Comparison of ENCODE assay signal across 19 cellular contexts in genomic region chr16:7344806-7345416, GRCh38. TPM values are rescaled to one million over a fixed set of nuclear protein-coding genes. Genes with fewer than 3 reads are reported as not detected.
"Had no signal": no experiment of that assay in that cellular context is flagged by ENCODE, and none has a peak within 500 bp of the region (broad histone marks: within the 10 kb centered on the region; RNA-seq: fewer than 3 reads in every experiment).

No MANE protein-coding gene starts in this region.

- DNase-seq: activated CD4-positive, alpha-beta T cell treated with anti-CD3 and anti-CD28 coated beads, Interleukin-2, amount 50 U/mL, for 4 hours; activated naive CD4-positive, alpha-beta T cell treated with anti-CD3 and anti-CD28 coated beads for 36 hours; activated naive CD8-positive, alpha-beta T cell treated with anti-CD3 and anti-CD28 coated beads, Interleukin-2, amount 50 U/mL, for 24 hours; aorta; islet precursor cell; mesenchymal stem cell; stimulated activated CD4-positive, alpha-beta T cell treated with anti-CD3 and anti-CD28 coated beads, Interleukin-12 subunit alpha, Interleukin-12 subunit beta, amount 100 ng/mL, for 4 hours; stimulated activated CD4-positive, alpha-beta T cell treated with anti-CD3 and anti-CD28 coated beads, Interleukin-2, amount 100 ng/mL, for 24 hours; T1000 had no signal

- H3K36me3 Mint-ChIP-seq: natural killer cell treated with Interleukin-12 subunit alpha and Interleukin-12 subunit beta and Interleukin-15 and Interleukin-18, amount 100 ng/mL, for 72 hours; stimulated activated effector memory CD8-positive, alpha-beta T cell treated with anti-CD3 and anti-CD28 coated beads, Interleukin-12 subunit alpha, Interleukin-12 subunit beta, amount 100 ng/mL, for 72 hours had no signal

- H3K4me3 Mint-ChIP-seq: activated naive CD4-positive, alpha-beta T cell treated with anti-CD3 and anti-CD28 coated beads for 36 hours; activated naive CD8-positive, alpha-beta T cell treated with anti-CD3 and anti-CD28 coated beads, Interleukin-2, amount 50 U/mL, for 24 hours; activated T-helper 17 cell treated with anti-CD3 and anti-CD28 coated beads, Interleukin-2, amount 50 U/mL, for 72 hours; natural killer cell treated with Interleukin-12 subunit alpha and Interleukin-12 subunit beta and Interleukin-15 and Interleukin-18, amount 100 ng/mL, for 72 hours; stimulated activated effector memory CD8-positive, alpha-beta T cell treated with anti-CD3 and anti-CD28 coated beads, Interleukin-12 subunit alpha, Interleukin-12 subunit beta, amount 100 ng/mL, for 72 hours had no signal

- H3K27me3 Mint-ChIP-seq: activated naive CD8-positive, alpha-beta T cell treated with anti-CD3 and anti-CD28 coated beads, Interleukin-2, amount 50 U/mL, for 24 hours; activated T-helper 17 cell treated with anti-CD3 and anti-CD28 coated beads, Interleukin-2, amount 50 U/mL, for 72 hours; natural killer cell treated with Interleukin-12 subunit alpha and Interleukin-12 subunit beta and Interleukin-15 and Interleukin-18, amount 100 ng/mL, for 72 hours had no signal

- H3K27ac Mint-ChIP-seq: activated naive CD4-positive, alpha-beta T cell treated with anti-CD3 and anti-CD28 coated beads for 36 hours; activated naive CD8-positive, alpha-beta T cell treated with anti-CD3 and anti-CD28 coated beads, Interleukin-2, amount 50 U/mL, for 24 hours; activated T-helper 17 cell treated with anti-CD3 and anti-CD28 coated beads, Interleukin-2, amount 50 U/mL, for 72 hours; natural killer cell treated with Interleukin-12 subunit alpha and Interleukin-12 subunit beta and Interleukin-15 and Interleukin-18, amount 100 ng/mL, for 72 hours; stimulated activated effector memory CD8-positive, alpha-beta T cell treated with anti-CD3 and anti-CD28 coated beads, Interleukin-12 subunit alpha, Interleukin-12 subunit beta, amount 100 ng/mL, for 72 hours had no signal

- ATAC-seq: activated CD4-positive, CD25-positive, alpha-beta regulatory T cell treated with anti-CD3 and anti-CD28 coated beads, Interleukin-2, amount 50 U/mL, for 24 hours; activated naive CD8-positive, alpha-beta T cell treated with anti-CD3 and anti-CD28 coated beads, Interleukin-2, amount 50 U/mL, for 24 hours; activated T-helper 17 cell treated with anti-CD3 and anti-CD28 coated beads, Interleukin-2, amount 50 U/mL, for 72 hours; left lobe of liver; natural killer cell treated with Interleukin-12 subunit alpha and Interleukin-12 subunit beta and Interleukin-15 and Interleukin-18, amount 100 ng/mL, for 72 hours; stimulated activated effector memory CD8-positive, alpha-beta T cell treated with anti-CD3 and anti-CD28 coated beads, Interleukin-12 subunit alpha, Interleukin-12 subunit beta, amount 100 ng/mL, for 72 hours had no signal

- H3K4me1 Mint-ChIP-seq: activated naive CD8-positive, alpha-beta T cell treated with anti-CD3 and anti-CD28 coated beads, Interleukin-2, amount 50 U/mL, for 24 hours; activated T-helper 17 cell treated with anti-CD3 and anti-CD28 coated beads, Interleukin-2, amount 50 U/mL, for 72 hours; stimulated activated effector memory CD8-positive, alpha-beta T cell treated with anti-CD3 and anti-CD28 coated beads, Interleukin-12 subunit alpha, Interleukin-12 subunit beta, amount 100 ng/mL, for 72 hours had no signal

RNA-seq across cellular contexts. Expression of gene RBFOX1, which starts 12.3 kb away (rescaled TPM):
- total RNA-seq: activated naive CD4-positive, alpha-beta T cell treated with anti-CD3 and anti-CD28 coated beads for 36 hours; activated T-helper 17 cell treated with anti-CD3 and anti-CD28 coated beads, Interleukin-2, amount 50 U/mL, for 72 hours; aorta; bronchial epithelial cell; dermis microvascular lymphatic vessel endothelial cell; epithelial cell of proximal tubule; left lobe of liver; natural killer cell treated with Interleukin-12 subunit alpha and Interleukin-12 subunit beta and Interleukin-15 and Interleukin-18, amount 100 ng/mL, for 72 hours; osteoblast; pulmonary artery endothelial cell had no signal
